ENCODE assay signal across 16 cellular contexts in the genomic region with DNA sequence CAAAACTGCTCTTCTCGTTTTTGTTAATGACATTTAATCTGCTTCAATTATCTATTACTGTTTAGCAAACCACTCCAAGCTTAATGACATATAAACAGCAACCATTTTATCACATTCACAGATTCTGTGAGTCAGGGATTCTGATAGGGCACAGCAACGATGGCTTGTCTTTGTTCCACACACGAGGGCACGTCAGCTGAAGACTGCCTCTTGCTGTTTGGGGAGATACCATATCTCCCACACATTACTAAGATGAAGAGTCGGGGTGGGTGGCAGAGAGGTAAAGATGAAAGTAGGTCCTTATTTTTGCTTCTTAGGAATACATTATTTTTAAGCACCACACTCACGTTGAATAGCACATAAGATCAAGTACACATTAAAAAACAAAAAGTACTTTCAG. TPM values are rescaled to one million over a fixed set of nuclear protein-coding genes. Genes with fewer than 3 reads are reported as not detected.
DNase-seq lines count a peak whose midpoint lies in the region; ATAC-seq and TF ChIP-seq lines count a peak whose summit lies in the region.
"Had no signal": no experiment of that assay in that cellular context is flagged by ENCODE, and none has a peak within 500 bp of the region (broad histone marks: within the 10 kb centered on the region; RNA-seq: fewer than 3 reads in every experiment).

No MANE protein-coding gene starts in this region.

- CTCF ChIA-PET in PC-9 (lab: Charles Lee) = interaction anchor here (0.6 kb wide), 2 partner anchors 220 to 239 kb away, joined by 3 to 4 read pairs; no protein-coding TSS in a partner anchor

- POLR2A ChIA-PET in PC-9 (lab: Charles Lee; ENCODE audit: unreplicated experiment) = no interaction called here

- intact Hi-C loops in PC-9 (cut with micrococcal nuclease; ENCODE audit: unreplicated experiment) = no loop called here

- no peak overlapping the region for H3K4me3 ChIP-seq in PC-9
- H3K4me3 ChIP-seq: esophagus squamous epithelium, GM23248, lower lobe of right lung, stomach had no signal

- peaks cover 23% of the 10 kb centered on the region for H3K4me1 ChIP-seq in PC-9 (replicated peaks; ENCODE audit: insufficient read depth)
- H3K4me1 ChIP-seq: lower lobe of right lung, stomach had no signal

- BruUV-seq in PC-9 (replicated peaks; lab: Mats Ljungman, UMichigan) = no TSS peak

- H3K9me3 ChIP-seq in T-helper 17 cell (ENCODE audit: control insufficient read depth, low read length, poor library complexity, severe bottlenecking) = no peaks in the 10 kb centered on the region
- H3K9me3 ChIP-seq in PC-9 (ENCODE audit: insufficient read depth, low read depth) = no peaks in the 10 kb centered on the region
- H3K9me3 ChIP-seq: esophagus squamous epithelium, lower lobe of right lung, stomach had no signal

- H3K27me3 Mint-ChIP-seq in T-helper 17 cell = no peaks in the 10 kb centered on the region

- H2AFZ ChIP-seq in PC-9 = no peak overlapping the region
- H2AFZ ChIP-seq: GM23248 had no signal

- H3F3A ChIP-seq in PC-9 (ENCODE audit: insufficient read depth, low read depth) = no peaks in the 10 kb centered on the region; the same call in 1 of the 2 replicates

- peak overlapping the region; percentile 60 for H3K4me3 Mint-ChIP-seq in T-helper 17 cell

- no peaks in the 10 kb centered on the region for H3K79me2 ChIP-seq in PC-9 (ENCODE audit: low read depth)

- H3K36me3 Mint-ChIP-seq in T-helper 17 cell (ENCODE audit: low read depth) = peaks cover 12% of the 10 kb centered on the region

- peaks cover 6% of the 10 kb centered on the region for H3K36me3 ChIP-seq in PC-9 (ENCODE audit: low read depth)

- H3K27ac Mint-ChIP-seq in T-helper 17 cell = peak overlapping the region; percentile 97

- no peaks in the 10 kb centered on the region for H3K9me2 ChIP-seq in PC-9 (ENCODE audit: insufficient read depth)

- peaks cover 22% of the 10 kb centered on the region for H3K4me1 Mint-ChIP-seq in T-helper 17 cell

- H4K20me1 ChIP-seq in PC-9 (ENCODE audit: insufficient read depth) = no peaks in the 10 kb centered on the region

- peak; percentile 46 for ATAC-seq in T-helper 17 cell
- ATAC-seq in HG03135 (IDR thresholded peaks at IDR 0.05; ENCODE audit: unreplicated experiment) = no peak

- no peak for TF ChIP-seq CTCF in PC-9 (conservative IDR thresholded peaks at IDR 0.05)

- no peaks in the 10 kb centered on the region for H3K27me3 ChIP-seq in PC-9 (ENCODE audit: insufficient read depth, low read depth)
- H3K27me3 ChIP-seq: esophagus squamous epithelium, stomach had no signal

- DNase-seq in stimulated activated naive CD4-positive, alpha-beta T cell treated with Interleukin-2 at 50 U/mL for 16 hours (lab: John Stamatoyannopoulos, UW) = peak; percentile 50
- DNase-seq in stimulated activated naive CD4-positive, alpha-beta T cell (lab: John Stamatoyannopoulos, UW) = no peak
- DNase-seq in T-helper 17 cell (no peak), caudate nucleus (lab: John Stamatoyannopoulos, UW) (peak in 27 of 61 donors; percentile 4 to 80 (median 28)), NCI-H1092 (lab: John Stamatoyannopoulos, UW) (no peak), HPDE6-E6E7 (ENCODE audit: extremely low spot score) (no peak), PC-9 (no peak)
- DNase-seq: DMS79, esophagus squamous epithelium, lower lobe of right lung, NCI-H526, Right ventricle myocardium superior, stomach had no signal

- peak overlapping the region; percentile 27 for H3K27ac ChIP-seq in caudate nucleus (ENCODE audit: low read depth, low read length)
- no peak overlapping the region for H3K27ac ChIP-seq in PC-9
- H3K27ac ChIP-seq: GM23248, lower lobe of right lung, stomach had no signal

- no peak overlapping the region for H3K4me2 ChIP-seq in PC-9

RNA-seq across cellular contexts. Expression of a gene that starts 19.3 kb away (rescaled TPM):
- total RNA-seq in T-helper 17 cell = 10 to 100 TPM; 17.1 to 19.8 TPM
- total RNA-seq in PC-9 (2021) = 30.4 and 35.2 TPM in 2 replicates

RNA-seq across cellular contexts. Expression of a gene that starts 42.4 kb away (rescaled TPM):
- 100 to 1,000 TPM in 1 of 2 donors, 10 to 100 TPM in 1; 43.2 to 181 TPM for total RNA-seq in T-helper 17 cell
- not detected in 2 replicates for total RNA-seq in PC-9 (2021)
- total RNA-seq: GM23248, HT1080, Right ventricle myocardium superior, stomach had no signal

RNA-seq across cellular contexts. Expression of a gene that starts 51.5 kb away (rescaled TPM):
- total RNA-seq in T-helper 17 cell (100 to 1,000 TPM; 195 to 285 TPM), PC-9 (2021) (143 and 152 TPM in 2 replicates)

Comparison
In these comparisons a context has a peak if more than half of its experiments do, and no peak if none do; other contexts are left out.
1. RNA of a gene that starts 42.4 kb away (total RNA-seq): 43.2 to 181 TPM in T-helper 17 cell; not detected in PC-9; every median in the first group is over 10 times any median in the second.